10 cellular contexts compared by ENCODE assay signal in the genomic region with DNA sequence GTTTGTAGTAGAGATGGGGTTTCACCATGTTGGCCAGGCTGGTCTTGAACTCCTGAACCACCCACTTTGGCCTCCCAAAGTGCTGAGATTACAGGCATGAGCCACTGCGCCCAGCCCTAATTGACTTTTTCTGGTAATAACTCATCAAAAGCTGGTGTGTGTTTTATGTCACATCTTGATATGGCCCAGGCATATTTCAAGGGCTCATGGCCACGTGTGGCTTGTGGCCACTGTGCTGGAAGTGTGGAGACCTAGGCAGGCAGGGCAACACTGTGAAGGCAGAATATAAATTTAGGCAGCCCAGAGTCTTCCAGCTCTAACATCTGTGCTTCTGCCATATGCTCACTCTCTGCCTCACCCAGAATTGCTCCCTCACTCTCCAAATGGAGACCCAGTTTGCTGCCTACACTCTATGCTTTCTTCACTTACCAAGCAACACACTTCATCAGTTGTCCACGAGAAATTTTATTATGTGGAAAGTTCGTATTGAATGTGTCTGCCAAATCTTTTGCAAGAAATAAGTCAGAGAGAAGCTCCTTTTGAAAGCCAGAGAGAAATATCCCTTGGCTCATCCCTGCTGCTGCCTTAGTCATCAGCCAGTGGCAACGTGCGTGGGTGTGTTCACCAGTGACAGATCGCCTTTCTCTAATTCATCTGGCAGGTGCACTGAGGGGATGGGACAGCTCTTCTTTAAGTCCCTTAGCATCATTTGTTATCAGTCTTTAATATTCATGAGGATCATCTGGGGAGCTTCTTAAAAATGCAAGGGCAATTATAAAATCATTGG.
DNase-seq lines count a peak whose midpoint lies in the region; ATAC-seq and TF ChIP-seq lines count a peak whose summit lies in the region.
"Had no signal": no experiment of that assay in that cellular context is flagged by ENCODE, and none has a peak within 500 bp of the region (broad histone marks: within the 10 kb centered on the region; RNA-seq: fewer than 3 reads in every experiment).

No MANE protein-coding gene starts in this region.

- peak; percentile 34 for DNase-seq in activated naive CD4-positive, alpha-beta T cell treated with Interleukin-2 at 50 U/mL for 16 hours
- no peak for DNase-seq in activated naive CD4-positive, alpha-beta T cell (lab: John Stamatoyannopoulos, UW)
- DNase-seq in activated CD4-positive, alpha-beta T cell treated with anti-CD3 and anti-CD28 coated beads, Interleukin-2, amount 50 U/mL, for 48 hours: peak; percentile 53 to 68
- DNase-seq in kidney tubule cell (ENCODE audit: low spot score) (peak; percentile 27), superior temporal gyrus (ENCODE audit: extremely low spot score) (peak; percentile 64), NCI-H2029 treated with DMSO at 0.1 percent for 48 hours (lab: John Stamatoyannopoulos, UW) (no peak), osteoblast (ENCODE audit: insufficient read length, low spot score, missing footprints) (no peak)
- DNase-seq: CD4-positive, alpha-beta T cell; effector CD4-positive, alpha-beta T cell had no signal

- H4K20me1 ChIP-seq in osteoblast (ENCODE audit: insufficient read depth, low read length): no peaks in the 10 kb centered on the region

- no peak overlapping the region for H3K27ac ChIP-seq in osteoblast (ENCODE audit: low read depth, low read length)

- TF ChIP-seq CTCF in osteoblast (IDR thresholded peaks at IDR 0.05; ENCODE audit: extremely low read depth, low read depth, low read length): no peak

- no peak for ATAC-seq in GM21367 (IDR thresholded peaks at IDR 0.05; ENCODE audit: unreplicated experiment)

- H3K4me1 ChIP-seq in osteoblast (ENCODE audit: insufficient read depth, low read length): no peaks in the 10 kb centered on the region

- H2AFZ ChIP-seq in osteoblast (ENCODE audit: low read length): no peak overlapping the region

- no peaks in the 10 kb centered on the region for H3K9me3 ChIP-seq in osteoblast (ENCODE audit: low read depth, low read length)

- H3K4me2 ChIP-seq in osteoblast (ENCODE audit: insufficient read depth, low read length): no peak overlapping the region

- H3K36me3 ChIP-seq in osteoblast (ENCODE audit: insufficient read depth, low read length): no peaks in the 10 kb centered on the region

- no peak overlapping the region for H3K4me3 ChIP-seq in osteoblast (ENCODE audit: insufficient read depth, low read length)

- no peaks in the 10 kb centered on the region for H3K79me2 ChIP-seq in osteoblast (ENCODE audit: insufficient read depth, low read length)

- H3K27me3 ChIP-seq in osteoblast (ENCODE audit: insufficient read depth, low read length): no peaks in the 10 kb centered on the region

Comparison
In these comparisons a context has a peak if more than half of its experiments do, and no peak if none do; other contexts are left out.
1. DNase-seq: peak in activated naive CD4-positive, alpha-beta T cell treated with Interleukin-2 at 50 U/mL for 16 hours (single experiment), activated CD4-positive, alpha-beta T cell treated with anti-CD3 and anti-CD28 coated beads, Interleukin-2, amount 50 U/mL, for 48 hours (2 of 2), kidney tubule cell (single experiment) and superior temporal gyrus (single experiment); none in activated naive CD4-positive, alpha-beta T cell (0 of 4), NCI-H2029 treated with DMSO at 0.1 percent for 48 hours (single experiment) and osteoblast (single experiment).